ENCODE assay signal across 14 cellular contexts in genomic region chr9:33239922-33240321, GRCh38. TPM values are rescaled to one million over a fixed set of nuclear protein-coding genes. Genes with fewer than 3 reads are reported as not detected.
DNase-seq lines count a peak whose midpoint lies in the region; ATAC-seq and TF ChIP-seq lines count a peak whose summit lies in the region.
"Had no signal": no experiment of that assay in that cellular context is flagged by ENCODE, and none has a peak within 500 bp of the region (broad histone marks: within the 10 kb centered on the region; RNA-seq: fewer than 3 reads in every experiment).

TSS of gene SPINK4 (plus strand) at chr9:33240167. CDS start at chr9:33240209, 42 bp downstream.

- no peak within 1 kb of the TSS for H2BK5ac ChIP-seq in H9 (ENCODE audit: insufficient read length, low read length)

- H3K27me3 Mint-ChIP-seq in H9 (ENCODE audit: low read depth) (peaks cover 23% of the 10 kb centered on the region), progenitor cell of endocrine pancreas (peaks cover 11% of the 10 kb centered on the region)

- H3K4me3 ChIP-seq in cardiac muscle cell: no peak within 1 kb of the TSS
- H3K4me3 ChIP-seq: skin epidermis had no signal

- no peak for ATAC-seq in HG03520 (IDR thresholded peaks at IDR 0.05; ENCODE audit: unreplicated experiment)
- no peak for ATAC-seq in GM19328 (IDR thresholded peaks at IDR 0.05; ENCODE audit: unreplicated experiment)
- ATAC-seq: effector memory CD8-positive, alpha-beta T cell had no signal

- no peak within 1 kb of the TSS; a peak in 1 of 5 replicates for H3K4me3 Mint-ChIP-seq in H9
- no peak within 1 kb of the TSS for H3K4me3 Mint-ChIP-seq in progenitor cell of endocrine pancreas (ENCODE audit: low read depth)
- H3K4me3 Mint-ChIP-seq: activated CD4-positive, alpha-beta memory T cell treated with anti-CD3 and anti-CD28 coated beads, Interleukin-2, amount 10 ng/mL, durations not matched to agents 7 days and 5 days; effector memory CD8-positive, alpha-beta T cell had no signal

- no peak within 1 kb of the TSS for H3K23ac ChIP-seq in H9 (ENCODE audit: insufficient read length, low read depth, low read length)

- H3K36me3 Mint-ChIP-seq in H9 (ENCODE audit: insufficient read depth in 1 of 3, low read depth in 3 of 3) (no peaks in the 10 kb centered on the region), progenitor cell of endocrine pancreas (ENCODE audit: insufficient read depth) (no peaks in the 10 kb centered on the region)

- no peak within 1 kb of the TSS for H4K5ac ChIP-seq in H9 (ENCODE audit: insufficient read length, low read depth, low read length)

- no peak within 1 kb of the TSS for H3K4me2 ChIP-seq in H9 (ENCODE audit: insufficient read depth, insufficient read length, low read length)

- no peak within 1 kb of the TSS for H2BK15ac ChIP-seq in H9 (ENCODE audit: low read depth, low read length)

- H4K91ac ChIP-seq in H9 (ENCODE audit: insufficient read length, low read depth, low read length): no peak within 1 kb of the TSS

- H3K79me1 ChIP-seq in H9 (ENCODE audit: insufficient read depth, low read depth, low read length, poor library complexity, severe bottlenecking): no peaks in the 10 kb centered on the region

- no peaks in the 10 kb centered on the region; the same call in 1 of the 2 replicates for H3K79me2 ChIP-seq in H9 (ENCODE audit: insufficient read depth, low read length)

- H3K18ac ChIP-seq in H9 (ENCODE audit: insufficient read length, low read depth, low read length): no peak within 1 kb of the TSS

- H2AFZ ChIP-seq in H9 (ENCODE audit: low read length): no peak within 1 kb of the TSS

- peak within 1 kb of the TSS in 2 of 3 experiments; percentile 32 to 49; a peak in 2 of 7 replicates for H3K27ac Mint-ChIP-seq in H9
- no peak within 1 kb of the TSS for H3K27ac Mint-ChIP-seq in progenitor cell of endocrine pancreas
- H3K27ac Mint-ChIP-seq: activated CD4-positive, alpha-beta memory T cell treated with anti-CD3 and anti-CD28 coated beads, Interleukin-2, amount 10 ng/mL, durations not matched to agents 7 days and 5 days; effector memory CD8-positive, alpha-beta T cell had no signal

- H3K9me3 ChIP-seq in H9 (ENCODE audit: control insufficient read depth, low read depth, low read length) (no peaks in the 10 kb centered on the region), cardiac muscle cell (ENCODE audit: low read depth) (no peaks in the 10 kb centered on the region)

- no peak within 1 kb of the TSS for H3K4ac ChIP-seq in H9 (ENCODE audit: low read depth, low read length)

- no peak within 1 kb of the TSS for H3K9ac ChIP-seq in H9 (ENCODE audit: extremely low read depth, insufficient read length, low read length)

- H2BK12ac ChIP-seq in H9 (ENCODE audit: insufficient read length, low read depth, low read length): no peak within 1 kb of the TSS

- TF ChIP-seq CTCF in H9 (conservative IDR thresholded peaks at IDR 0.05) (no peak), cardiac muscle cell (IDR thresholded peaks at IDR 0.05; ENCODE audit: low read depth, low read length) (no peak), progenitor cell of endocrine pancreas (IDR thresholded peaks at IDR 0.05; ENCODE audit: unreplicated experiment) (no peak)

- H3K56ac ChIP-seq in H9 (ENCODE audit: insufficient read length, low read depth, low read length): no peak within 1 kb of the TSS

- no peaks in the 10 kb centered on the region for H3K36me3 ChIP-seq in cardiac muscle cell

- H2BK20ac ChIP-seq in H9 (ENCODE audit: low read depth, low read length, poor library complexity, severe bottlenecking): no peak within 1 kb of the TSS

- H3K4me1 Mint-ChIP-seq in H9 (no peaks in the 10 kb centered on the region; a peak in 1 of 4 replicates), progenitor cell of endocrine pancreas (ENCODE audit: low read depth) (peaks cover 3% of the 10 kb centered on the region)

- H3T11ph ChIP-seq in H9 (ENCODE audit: low read length): no peak within 1 kb of the TSS

- H3K27ac ChIP-seq in H9 (ENCODE audit: insufficient read length, low read depth, low read length): no peak within 1 kb of the TSS
- H3K27ac ChIP-seq in cardiac muscle cell: peak within 1 kb of the TSS; percentile 69
- H3K27ac ChIP-seq: skin epidermis had no signal

- intact Hi-C loops in head of caudate nucleus (cut with DNase I): no loop called here

- H3K4me1 ChIP-seq in H9 (ENCODE audit: insufficient read depth, low read length) (no peaks in the 10 kb centered on the region), cardiac muscle cell (ENCODE audit: low read depth) (peaks cover 11% of the 10 kb centered on the region)

- H4K20me1 ChIP-seq in H9 (ENCODE audit: control insufficient read depth, insufficient read depth, insufficient read length): no peaks in the 10 kb centered on the region

- DNase-seq in H9: no peak
- peak; percentile 70 for DNase-seq in RPMI7951 (ENCODE audit: low read depth)
- DNase-seq in cardiac muscle cell (ENCODE audit: low read depth in 1 of 2, low spot score in 1 of 2): peak; percentile 18 to 49
- peak; percentile 18 for DNase-seq in retina
- DNase-seq in head of caudate nucleus: no peak
- DNase-seq in progenitor cell of endocrine pancreas (ENCODE audit: low spot score, unreplicated experiment): no peak
- DNase-seq: activated CD4-positive, alpha-beta memory T cell treated with anti-CD3 and anti-CD28 coated beads, Interleukin-2, amount 10 ng/mL, durations not matched to agents 7 days and 5 days; effector memory CD8-positive, alpha-beta T cell; hypothalamus; NCI-H748 treated with DMSO at 0.1 percent for 48 hours; SW 1271 had no signal

- no peak within 1 kb of the TSS for H2AK5ac ChIP-seq in H9 (ENCODE audit: insufficient read length, low read length)

- H4K8ac ChIP-seq in H9 (replicated peaks; ENCODE audit: insufficient read length, low read depth, low read length): no peak within 1 kb of the TSS

- H3K23me2 ChIP-seq in H9 (ENCODE audit: insufficient read length, low read depth, low read length, poor library complexity, severe bottlenecking): no peaks in the 10 kb centered on the region

- no CpG with 5 or more reads among the region's 7 CpGs for WGBS in H9 (ENCODE audit: extremely low coverage, insufficient read length, low lambda C conversion rate)

- no peaks in the 10 kb centered on the region for H3K9me3 Mint-ChIP-seq in H9
- H3K9me3 Mint-ChIP-seq in progenitor cell of endocrine pancreas (ENCODE audit: low read depth): no peaks in the 10 kb centered on the region
- H3K9me3 Mint-ChIP-seq: activated CD4-positive, alpha-beta memory T cell treated with anti-CD3 and anti-CD28 coated beads, Interleukin-2, amount 10 ng/mL, durations not matched to agents 7 days and 5 days; effector memory CD8-positive, alpha-beta T cell had no signal

- no peaks in the 10 kb centered on the region for H3K27me3 ChIP-seq in H9 (ENCODE audit: insufficient read depth, low read length)
- no peaks in the 10 kb centered on the region for H3K27me3 ChIP-seq in cardiac muscle cell

- no peak within 1 kb of the TSS for H3K14ac ChIP-seq in H9 (ENCODE audit: insufficient read depth, low read length)

- H2BK120ac ChIP-seq in H9 (ENCODE audit: low read depth, low read length, poor library complexity, severe bottlenecking): no peak within 1 kb of the TSS

RNA-seq across cellular contexts. Expression of gene SPINK4, which starts in this region (rescaled TPM):
- total RNA-seq in H9 (2021): not detected in 2 replicates
- total RNA-seq in RPMI7951 (2014; rRNA removed; shearing (Covaris generic)): not detected in 2 replicates
- 7.8 TPM in 1 of 2 replicates, not detected in the other for total RNA-seq in cardiac muscle cell
- 5.7 and 6.9 TPM in 2 replicates for polyA plus RNA-seq in cardiac muscle cell
- 0.91 TPM in 1 of 2 replicates, not detected in the other for total RNA-seq in progenitor cell of endocrine pancreas
- total RNA-seq: activated CD4-positive, alpha-beta memory T cell treated with anti-CD3 and anti-CD28 coated beads, Interleukin-2, amount 10 ng/mL, durations not matched to agents 7 days and 5 days had no signal

Comparison
In these comparisons a context has a peak if more than half of its experiments do, and no peak if none do; other contexts are left out.
1. Peak in DNase-seq in RPMI7951; RNA of the gene not detected or under 1 TPM.
2. DNase-seq: peak in cardiac muscle cell (2 of 2) and retina (single experiment); none in H9 (single experiment), head of caudate nucleus (0 of 42) and progenitor cell of endocrine pancreas (single experiment).